Comparison of ENCODE assay signal across 9 cellular contexts in the genomic region with DNA sequence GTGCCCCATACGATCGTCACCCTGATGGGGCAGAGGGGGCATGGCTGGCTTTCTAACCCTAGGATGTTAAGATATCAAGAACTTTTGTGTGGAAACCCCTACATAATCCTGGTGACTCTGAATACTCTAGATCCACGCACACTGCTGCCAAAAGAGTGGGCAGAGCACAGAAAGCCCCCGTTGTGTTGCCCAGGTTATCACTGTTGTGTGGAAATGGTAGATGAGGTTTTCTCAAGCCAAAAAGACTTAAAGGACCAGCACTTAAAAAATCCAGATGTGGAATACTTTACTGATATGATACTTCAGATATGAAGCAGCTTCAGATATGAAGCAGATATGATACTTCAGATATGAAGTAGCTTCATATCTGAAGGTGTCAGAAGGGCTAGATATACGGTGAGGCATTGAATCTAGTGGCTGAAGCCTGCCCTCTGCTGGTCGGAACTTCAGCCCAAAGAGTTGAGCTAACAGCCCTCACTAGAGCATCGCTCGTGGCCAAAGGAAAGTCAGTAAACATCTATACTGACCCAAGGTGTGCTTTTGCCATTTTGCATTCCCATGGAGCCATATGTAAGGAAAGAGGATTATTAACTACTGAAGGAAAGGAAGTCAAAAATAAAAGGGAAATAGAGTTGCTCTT.
A peak's percentile ranks its signal among the peaks of the same experiment; 100 is the strongest.
DNase-seq lines count a peak whose midpoint lies in the region; ATAC-seq and TF ChIP-seq lines count a peak whose summit lies in the region.
"Had no signal": no experiment of that assay in that cellular context is flagged by ENCODE, and none has a peak within 500 bp of the region (broad histone marks: within the 10 kb centered on the region; RNA-seq: fewer than 3 reads in every experiment).

No MANE protein-coding gene starts in this region.

- no peak for TF ChIP-seq POLR2A in GM18505 (IDR thresholded peaks at IDR 0.05; ENCODE audit: borderline replicate concordance, extremely low read depth, insufficient read depth, insufficient read length)

- peak; percentile 71 for ATAC-seq in HG02981 (IDR thresholded peaks at IDR 0.05; ENCODE audit: unreplicated experiment)
- peak in 1 of 2 donors; percentile 79 for ATAC-seq in activated T-cell treated with anti-CD3 and anti-CD28 coated beads, Interleukin-2, amount 50 U/mL, for 72 hours (replicated peaks in 1 of 2)
- ATAC-seq in GM18505 (IDR thresholded peaks at IDR 0.05; ENCODE audit: unreplicated experiment): no peak
- no peak for ATAC-seq in GM18502 (IDR thresholded peaks at IDR 0.05; ENCODE audit: poor library complexity, unreplicated experiment)

- H3K36me3 Mint-ChIP-seq in activated T-cell treated with anti-CD3 and anti-CD28 coated beads, Interleukin-2, amount 50 U/mL, for 72 hours (ENCODE audit: insufficient read depth in 2 of 2): peaks cover 0 to 11% of the 10 kb centered on the region in 2 donors

- peak overlapping the region; percentile 63 for H3K27ac Mint-ChIP-seq in activated T-cell treated with anti-CD3 and anti-CD28 coated beads, Interleukin-2, amount 50 U/mL, for 72 hours

- no peaks in the 10 kb centered on the region for H3K9me3 Mint-ChIP-seq in activated T-cell treated with anti-CD3 and anti-CD28 coated beads, Interleukin-2, amount 50 U/mL, for 72 hours

- H3K27me3 Mint-ChIP-seq in activated T-cell treated with anti-CD3 and anti-CD28 coated beads, Interleukin-2, amount 50 U/mL, for 72 hours (ENCODE audit: low read depth): no peaks in the 10 kb centered on the region

- peak; percentile 14 for DNase-seq in AG20443 (ENCODE audit: low spot score)
- peak in 1 of 2 donors; percentile 60 for DNase-seq in activated T-cell treated with anti-CD3 and anti-CD28 coated beads, Interleukin-2, amount 50 U/mL, for 72 hours
- peak; percentile 42 for DNase-seq in left kidney (ENCODE audit: low read depth, low spot score)
- no peak for DNase-seq in cerebellar nuclear complex (lab: John Stamatoyannopoulos, UW)
- DNase-seq in iPS-NIHi7 (ENCODE audit: extremely low spot score): no peak
- DNase-seq: MV-4-11 had no signal

- H3K4me3 Mint-ChIP-seq in activated T-cell treated with anti-CD3 and anti-CD28 coated beads, Interleukin-2, amount 50 U/mL, for 72 hours: peak overlapping the region in 1 of 2 donors; percentile 53

- no peaks in the 10 kb centered on the region for H3K4me1 Mint-ChIP-seq in activated T-cell treated with anti-CD3 and anti-CD28 coated beads, Interleukin-2, amount 50 U/mL, for 72 hours (ENCODE audit: low read depth)

Comparison
In these comparisons a context has a peak if more than half of its experiments do, and no peak if none do; other contexts are left out.
1. DNase-seq: peak in AG20443 (single experiment) and left kidney (single experiment); none in cerebellar nuclear complex (0 of 2) and iPS-NIHi7 (single experiment).